In the genomic region with DNA sequence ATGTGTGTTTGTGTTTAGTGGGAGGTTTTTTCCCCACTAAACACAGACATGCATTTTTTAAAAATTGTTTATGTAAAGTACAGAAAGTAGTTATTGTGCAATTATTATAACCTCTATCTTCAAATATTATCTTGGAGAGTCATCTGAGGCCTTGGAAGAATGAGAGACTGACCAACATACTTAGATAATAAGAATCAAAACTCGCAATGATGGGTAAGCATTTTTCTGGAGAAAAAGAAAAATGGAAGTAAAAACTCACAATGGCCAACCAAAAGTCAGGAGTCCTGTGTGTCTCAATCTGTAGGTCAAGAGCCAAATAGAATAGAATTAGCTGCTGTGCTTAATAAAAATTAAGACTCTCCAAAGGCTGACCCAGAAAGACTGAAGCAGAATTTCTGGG, we compare ENCODE assay signal across 22 cellular contexts. TPM values are rescaled to one million over a fixed set of nuclear protein-coding genes. Genes with fewer than 3 reads are reported as not detected.
A peak's percentile ranks its signal among the peaks of the same experiment; 100 is the strongest.
DNase-seq lines count a peak whose midpoint lies in the region; ATAC-seq and TF ChIP-seq lines count a peak whose summit lies in the region.
"Had no signal": no experiment of that assay in that cellular context is flagged by ENCODE, and none has a peak within 500 bp of the region (broad histone marks: within the 10 kb centered on the region; RNA-seq: fewer than 3 reads in every experiment).

No MANE protein-coding gene starts in this region.

- no peak for ATAC-seq in HG03175 (IDR thresholded peaks at IDR 0.05; ENCODE audit: unreplicated experiment)
- ATAC-seq: GM23338 had no signal

- in situ Hi-C loops in transverse colon (cut with MboI; ENCODE audit: low pct_ligation_motif_present in 1 of 4, low pct_unique_long_range_greater_than_20kb in 1 of 4, low sequenced_read_pairs in 3 of 4) = no loop called here

- H3K9me3 ChIP-seq in adrenal gland (replicated peaks in 1 of 3) (no peaks in the 10 kb centered on the region), transverse colon (no peaks in the 10 kb centered on the region)
- H3K9me3 ChIP-seq: BLaER1, HAP-1, Peyer's patch had no signal

- H3K36me3 Mint-ChIP-seq in activated CD4-positive, alpha-beta T cell treated with anti-CD3 and anti-CD28 coated beads, Interleukin-2, amount 10 ng/mL, durations not matched to agents 7 days and 5 days (ENCODE audit: low read depth) = peaks cover 8% of the 10 kb centered on the region

- peak; percentile 9 for DNase-seq in AG04449 (ENCODE audit: low read depth, low spot score)
- DNase-seq in EL = peak; percentile 36
- DNase-seq in adrenal gland = no peak
- peak; percentile 77 for DNase-seq in iris pigment epithelial cell (ENCODE audit: low read depth)
- DNase-seq in transverse colon = no peak
- DNase-seq in NCI-H446 (lab: John Stamatoyannopoulos, UW) = no peak
- DNase-seq in activated CD4-positive, alpha-beta T cell treated with anti-CD3 and anti-CD28 coated beads, Interleukin-2, amount 10 ng/mL, durations not matched to agents 7 days and 5 days = no peak
- DNase-seq: CD4-positive, alpha-beta T cell; COR-L47; DMS79; NCI-H1105 treated with DMSO at 0.1 percent for 48 hours; NCI-H1694; NCI-H2081; NCI-H2171; NCI-H345; NCI-H524 treated with DMSO at 0.1 percent for 48 hours; NCI-H82; Peyer's patch had no signal

- CTCF ChIA-PET in AG04449 (lab: Yijun Ruan, JAX) = no interaction called here
- CTCF ChIA-PET in activated CD4-positive, alpha-beta T cell treated with anti-CD3 and anti-CD28 coated beads, Interleukin-2, amount 10 ng/mL, durations not matched to agents 7 days and 5 days (lab: Charles Lee) = no interaction called here

- peak overlapping the region; percentile 29 to 62 (median 58) for H3K27ac ChIP-seq in adrenal gland
- H3K27ac ChIP-seq in transverse colon = no peak overlapping the region
- H3K27ac ChIP-seq: BLaER1, Peyer's patch had no signal

- H3K4me3 ChIP-seq in AG04449 (ENCODE audit: low read depth, low read length) (no peak overlapping the region), adrenal gland (peak overlapping the region in 1 of 4 donors; percentile 4), transverse colon (no peak overlapping the region)
- H3K4me3 ChIP-seq: BLaER1, GM23338, HAP-1, Peyer's patch had no signal

- H3K4me1 Mint-ChIP-seq in activated CD4-positive, alpha-beta T cell treated with anti-CD3 and anti-CD28 coated beads, Interleukin-2, amount 10 ng/mL, durations not matched to agents 7 days and 5 days = peaks cover 11% of the 10 kb centered on the region
- H3K4me1 Mint-ChIP-seq: GM23338 had no signal

- no peak overlapping the region for H3K27ac Mint-ChIP-seq in activated CD4-positive, alpha-beta T cell treated with anti-CD3 and anti-CD28 coated beads, Interleukin-2, amount 10 ng/mL, durations not matched to agents 7 days and 5 days
- H3K27ac Mint-ChIP-seq: CD4-positive, alpha-beta T cell; GM23338 had no signal

- no peaks in the 10 kb centered on the region for H3K9me3 Mint-ChIP-seq in activated CD4-positive, alpha-beta T cell treated with anti-CD3 and anti-CD28 coated beads, Interleukin-2, amount 10 ng/mL, durations not matched to agents 7 days and 5 days
- H3K9me3 Mint-ChIP-seq: CD4-positive, alpha-beta T cell; GM23338 had no signal

- TF ChIP-seq EP300 in transverse colon (IDR thresholded peaks at IDR 0.05; ENCODE audit: low read depth) = no peak

- POLR2A ChIA-PET in AG04449 (lab: Yijun Ruan, JAX) = no interaction called here
- POLR2A ChIA-PET in activated CD4-positive, alpha-beta T cell treated with anti-CD3 and anti-CD28 coated beads, Interleukin-2, amount 10 ng/mL, durations not matched to agents 7 days and 5 days (lab: Charles Lee) = no interaction called here

- no peaks in the 10 kb centered on the region for H3K27me3 Mint-ChIP-seq in activated CD4-positive, alpha-beta T cell treated with anti-CD3 and anti-CD28 coated beads, Interleukin-2, amount 10 ng/mL, durations not matched to agents 7 days and 5 days
- H3K27me3 Mint-ChIP-seq: CD4-positive, alpha-beta T cell had no signal

- H3K27me3 ChIP-seq in adrenal gland (no peaks in the 10 kb centered on the region), transverse colon (no peaks in the 10 kb centered on the region)
- H3K27me3 ChIP-seq: BLaER1, Peyer's patch had no signal

- no peak for TF ChIP-seq CTCF in AG04449 (IDR thresholded peaks at IDR 0.05; ENCODE audit: insufficient read depth, low read length, missing control alignments)
- TF ChIP-seq CTCF in adrenal gland (IDR thresholded peaks at IDR 0.05) = no peak
- TF ChIP-seq CTCF in transverse colon (IDR thresholded peaks at IDR 0.05) = no peak

- 36 to 52% (median 51%) methylated on average over 1 of the region's 1 CpG for WGBS in adrenal gland, 4 donors
- 82 to 95% methylated on average over 1 of the region's 1 CpG for WGBS in transverse colon (ENCODE audit: low coverage in 1 of 2), 2 donors

- no peak overlapping the region for H3K4me3 Mint-ChIP-seq in activated CD4-positive, alpha-beta T cell treated with anti-CD3 and anti-CD28 coated beads, Interleukin-2, amount 10 ng/mL, durations not matched to agents 7 days and 5 days
- H3K4me3 Mint-ChIP-seq: CD4-positive, alpha-beta T cell; GM23338 had no signal

- H3K36me3 ChIP-seq in adrenal gland (replicated peaks in 1 of 2) (no peaks in the 10 kb centered on the region), transverse colon (no peaks in the 10 kb centered on the region)
- H3K36me3 ChIP-seq: HAP-1, Peyer's patch had no signal

- TF ChIP-seq POLR2A in adrenal gland (IDR thresholded peaks at IDR 0.05) = no peak
- no peak for TF ChIP-seq POLR2A in transverse colon (IDR thresholded peaks at IDR 0.05)

- intact Hi-C loops in adrenal gland (cut with DNase I) (no loop called here), transverse colon (cut with DNase I; ENCODE audit: low total_unique reads) (no loop called here)

- H3K4me1 ChIP-seq in adrenal gland (replicated peaks in 1 of 2) = peaks cover 17 to 26% of the 10 kb centered on the region in 2 donors
- no peaks in the 10 kb centered on the region for H3K4me1 ChIP-seq in transverse colon
- H3K4me1 ChIP-seq: BLaER1, HAP-1, Peyer's patch had no signal

RNA-seq across cellular contexts. Expression of a gene that starts 43.0 kb away (rescaled TPM):
- total RNA-seq in adrenal gland (10 to 100 TPM; 22.7 to 64.3 (median 41.2) TPM), transverse colon (10 to 100 TPM in 3 of 4 donors, 1 to 10 TPM in 1; 7.5 to 25.1 (median 17.0) TPM)
- 10 to 100 TPM; 43.2 to 51.9 (median 43.3) TPM for polyA plus RNA-seq in adrenal gland
- 10 to 100 TPM; 50.1 to 52.3 TPM for total RNA-seq in activated CD4-positive, alpha-beta T cell treated with anti-CD3 and anti-CD28 coated beads, Interleukin-2, amount 10 ng/mL, durations not matched to agents 7 days and 5 days

Comparison
In these comparisons a context has a peak if more than half of its experiments do, and no peak if none do; other contexts are left out.
1. DNase-seq: peak in AG04449 (single experiment), EL (single experiment) and iris pigment epithelial cell (single experiment); none in adrenal gland (0 of 7), transverse colon (single experiment), NCI-H446 (0 of 2) and activated CD4-positive, alpha-beta T cell treated with anti-CD3 and anti-CD28 coated beads, Interleukin-2, amount 10 ng/mL, durations not matched to agents 7 days and 5 days (single experiment).
2. H3K27ac ChIP-seq: peak in adrenal gland (5 of 5); none in transverse colon (0 of 4).